Comparison of ENCODE assay signal across 12 cellular contexts in genomic region chr6:1286972-1287600, GRCh38. TPM values are rescaled to one million over a fixed set of nuclear protein-coding genes. Genes with fewer than 3 reads are reported as not detected.
DNase-seq lines count a peak whose midpoint lies in the region; ATAC-seq lines count a peak whose summit lies in the region.
"Had no signal": no experiment of that assay in that cellular context is flagged by ENCODE, and none has a peak within 500 bp of the region (broad histone marks: within the 10 kb centered on the region; RNA-seq: fewer than 3 reads in every experiment).

No MANE protein-coding gene starts in this region.

- H3K9me3 Mint-ChIP-seq in activated CD4-positive, alpha-beta memory T cell treated with anti-CD3 and anti-CD28 coated beads for 36 hours = no peaks in the 10 kb centered on the region
- H3K9me3 Mint-ChIP-seq: natural killer cell had no signal

- intact Hi-C loops in activated CD4-positive, alpha-beta memory T cell treated with anti-CD3 and anti-CD28 coated beads for 36 hours (cut with micrococcal nuclease) = no loop called here
- intact Hi-C loops in Right ventricle myocardium inferior (cut with DNase I) = no loop called here

- ATAC-seq in HG02840 (IDR thresholded peaks at IDR 0.05; ENCODE audit: low FRiP score, unreplicated experiment) = no peak
- no peak for ATAC-seq in Right ventricle myocardium inferior
- ATAC-seq: HepG2 had no signal

- no peak overlapping the region for H3K27ac Mint-ChIP-seq in activated CD4-positive, alpha-beta memory T cell treated with anti-CD3 and anti-CD28 coated beads for 36 hours
- H3K27ac Mint-ChIP-seq: natural killer cell had no signal

- CTCF ChIA-PET in activated CD4-positive, alpha-beta memory T cell treated with anti-CD3 and anti-CD28 coated beads for 36 hours (lab: Charles Lee) = no interaction called here

- no peak overlapping the region for H3K4me3 Mint-ChIP-seq in activated CD4-positive, alpha-beta memory T cell treated with anti-CD3 and anti-CD28 coated beads for 36 hours
- H3K4me3 Mint-ChIP-seq: natural killer cell had no signal

- in situ Hi-C loops in Caki2 (cut with HindIII; ENCODE audit: low pct_unique_long_range_greater_than_20kb, low sequenced_read_pairs) = no loop called here

- peaks cover 10% of the 10 kb centered on the region for H3K27me3 Mint-ChIP-seq in activated CD4-positive, alpha-beta memory T cell treated with anti-CD3 and anti-CD28 coated beads for 36 hours

- POLR2A ChIA-PET in activated CD4-positive, alpha-beta memory T cell treated with anti-CD3 and anti-CD28 coated beads for 36 hours (lab: Charles Lee) = no interaction called here

- no peaks in the 10 kb centered on the region for H3K4me1 Mint-ChIP-seq in activated CD4-positive, alpha-beta memory T cell treated with anti-CD3 and anti-CD28 coated beads for 36 hours (ENCODE audit: low read depth)
- H3K4me1 Mint-ChIP-seq: natural killer cell had no signal

- no peaks in the 10 kb centered on the region for H3K36me3 Mint-ChIP-seq in activated CD4-positive, alpha-beta memory T cell treated with anti-CD3 and anti-CD28 coated beads for 36 hours
- H3K36me3 Mint-ChIP-seq: natural killer cell had no signal

- DNase-seq in Caki2 (ENCODE audit: low read depth) (peak; percentile 66), NOMO-1 (lab: John Stamatoyannopoulos, UW; ENCODE audit: unreplicated experiment in 2 of 2) (peak; percentile 92 to 98), epidermal melanocyte (ENCODE audit: insufficient read length, low spot score) (peak; percentile 37), non-pigmented ciliary epithelial cell (ENCODE audit: low read depth) (peak; percentile 76), T-helper 1 cell (no peak), Right ventricle myocardium inferior (ENCODE audit: missing footprints) (no peak)
- no peak for DNase-seq in activated CD4-positive, alpha-beta memory T cell treated with anti-CD3 and anti-CD28 coated beads for 36 hours
- DNase-seq: activated CD4-positive, alpha-beta T cell treated with anti-CD3 and anti-CD28 coated beads for 1 hour; heart left ventricle; natural killer cell had no signal

RNA-seq across cellular contexts. Expression of gene FOXQ1, which starts 24.8 kb away (rescaled TPM):
- total RNA-seq in Caki2 (2014; rRNA removed; shearing (Covaris generic); ENCODE audit: low replicate concordance) = 13.6 and 23.2 TPM in 2 replicates
- total RNA-seq in activated CD4-positive, alpha-beta memory T cell treated with anti-CD3 and anti-CD28 coated beads for 36 hours = not detected
- total RNA-seq in Right ventricle myocardium inferior = not detected
- total RNA-seq: heart left ventricle, natural killer cell had no signal

Comparison
In these comparisons a context has a peak if more than half of its experiments do, and no peak if none do; other contexts are left out.
1. DNase-seq: peak in Caki2 (single experiment), NOMO-1 (2 of 2), epidermal melanocyte (single experiment) and non-pigmented ciliary epithelial cell (single experiment); none in T-helper 1 cell (0 of 5), activated CD4-positive, alpha-beta memory T cell treated with anti-CD3 and anti-CD28 coated beads for 36 hours (single experiment) and Right ventricle myocardium inferior (single experiment).
2. RNA of gene FOXQ1, which starts 24.8 kb away (total RNA-seq): 13.6 to 23.2 TPM in Caki2; not detected in activated CD4-positive, alpha-beta memory T cell treated with anti-CD3 and anti-CD28 coated beads for 36 hours and not detected in Right ventricle myocardium inferior (single experiment); every median in the first group is over 10 times any median in the second.